Comparison of ENCODE assay signal across 19 cellular contexts in the genomic region with DNA sequence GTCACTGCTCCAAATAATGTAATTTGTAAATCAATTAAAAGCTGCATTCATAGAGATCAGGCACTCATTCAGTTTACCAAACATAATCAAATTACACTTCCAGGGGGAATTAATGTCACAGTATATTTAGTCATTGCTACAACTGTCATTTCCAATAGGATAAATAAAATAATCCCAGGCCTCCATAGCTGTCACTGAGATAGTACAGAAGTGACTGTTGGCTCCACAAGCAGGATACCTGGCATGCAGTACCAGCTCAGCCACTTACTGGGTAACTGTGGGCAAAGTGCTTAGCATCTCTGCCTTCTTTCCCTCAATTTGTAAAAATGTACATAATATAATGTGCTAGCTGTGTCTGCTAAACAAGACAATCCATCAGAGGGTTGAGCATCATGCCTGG.
"Had no signal": no experiment of that assay in that cellular context is flagged by ENCODE, and none has a peak within 500 bp of the region (broad histone marks: within the 10 kb centered on the region; RNA-seq: fewer than 3 reads in every experiment).

No MANE protein-coding gene starts in this region.

- ATAC-seq: activated CD4-positive, CD25-positive, alpha-beta regulatory T cell treated with anti-CD3 and anti-CD28 coated beads, Interleukin-2, amount 50 U/mL, for 24 hours; stimulated activated memory B cell treated with anti-CD40 and anti-IgM and Interleukin-4, amounts not matched to agents 10 μg/mL and 1 μg/mL and 100 μg/mL, for 72 hours had no signal

- H3K27ac ChIP-seq: esophagus muscularis mucosa, thyroid gland had no signal

- H3K4me3 ChIP-seq: esophagus muscularis mucosa, thyroid gland had no signal

- H3K4me1 Mint-ChIP-seq: nephron progenitor cell had no signal

- H3K36me3 ChIP-seq: esophagus muscularis mucosa, thyroid gland had no signal

- DNase-seq: activated CD4-positive, alpha-beta T cell treated with anti-CD3 and anti-CD28 coated beads, Interleukin-2, amount 50 U/mL, for 1 hour; activated CD8-positive, alpha-beta memory T cell treated with anti-CD3 and anti-CD28 coated beads for 24 hours; activated naive CD4-positive, alpha-beta T cell; activated naive CD8-positive, alpha-beta T cell treated with anti-CD3 and anti-CD28 coated beads, Interleukin-2, amount 10 ng/mL, durations not matched to agents 7 days and 5 days; cortex of kidney; effector CD4-positive, alpha-beta T cell; hippocampal formation; kidney; mesendoderm; nephron progenitor cell; stimulated activated CD4-positive, alpha-beta T cell treated with anti-CD3 and anti-CD28 coated beads, Interleukin-12 subunit alpha, Interleukin-12 subunit beta, amount 100 ng/mL, for 4 hours; stimulated activated CD4-positive, alpha-beta T cell treated with anti-CD3 and anti-CD28 coated beads, Interleukin-2, amount 100 ng/mL, for 24 hours; T-helper 9 cell; thyroid gland had no signal

- H3K27ac Mint-ChIP-seq: activated naive CD8-positive, alpha-beta T cell treated with anti-CD3 and anti-CD28 coated beads, Interleukin-2, amount 10 ng/mL, durations not matched to agents 7 days and 5 days; stimulated activated memory B cell treated with anti-CD40 and anti-IgM and Interleukin-4, amounts not matched to agents 10 μg/mL and 1 μg/mL and 100 μg/mL, for 72 hours had no signal

- H3K9me3 ChIP-seq: esophagus muscularis mucosa, thyroid gland had no signal

- H3K27me3 ChIP-seq: esophagus muscularis mucosa, thyroid gland had no signal

- H3K9me3 Mint-ChIP-seq: activated naive CD8-positive, alpha-beta T cell treated with anti-CD3 and anti-CD28 coated beads, Interleukin-2, amount 10 ng/mL, durations not matched to agents 7 days and 5 days; central memory CD8-positive, alpha-beta T cell; nephron progenitor cell had no signal

- H3K4me3 Mint-ChIP-seq: activated naive CD8-positive, alpha-beta T cell treated with anti-CD3 and anti-CD28 coated beads, Interleukin-2, amount 10 ng/mL, durations not matched to agents 7 days and 5 days; central memory CD8-positive, alpha-beta T cell; nephron progenitor cell; stimulated activated memory B cell treated with anti-CD40 and anti-IgM and Interleukin-4, amounts not matched to agents 10 μg/mL and 1 μg/mL and 100 μg/mL, for 72 hours had no signal

- H3K27me3 Mint-ChIP-seq: activated naive CD8-positive, alpha-beta T cell treated with anti-CD3 and anti-CD28 coated beads, Interleukin-2, amount 10 ng/mL, durations not matched to agents 7 days and 5 days; brain; central memory CD8-positive, alpha-beta T cell; stimulated activated memory B cell treated with anti-CD40 and anti-IgM and Interleukin-4, amounts not matched to agents 10 μg/mL and 1 μg/mL and 100 μg/mL, for 72 hours had no signal
